ENCODE assay signal across 21 cellular contexts in genomic region chr11:69205929-69206612, GRCh38. TPM values are rescaled to one million over a fixed set of nuclear protein-coding genes. Genes with fewer than 3 reads are reported as not detected.
A peak's percentile ranks its signal among the peaks of the same experiment; 100 is the strongest.
DNase-seq lines count a peak whose midpoint lies in the region; ATAC-seq and TF ChIP-seq lines count a peak whose summit lies in the region.
"Had no signal": no experiment of that assay in that cellular context is flagged by ENCODE, and none has a peak within 500 bp of the region (broad histone marks: within the 10 kb centered on the region; RNA-seq: fewer than 3 reads in every experiment).

No MANE protein-coding gene starts in this region.

- H3K9me3 Mint-ChIP-seq in brain (peaks cover 0 to 8% (median 5%) of the 10 kb centered on the region in 5 experiments), mesothelial cell of epicardium (peaks cover 6% of the 10 kb centered on the region)
- H3K9me3 Mint-ChIP-seq: CD8-positive, alpha-beta memory T cell had no signal

- H3K79me2 ChIP-seq in trophoblast cell (ENCODE audit: control insufficient read depth, insufficient read depth, low read length, poor library complexity): no peaks in the 10 kb centered on the region

- H3K4me1 ChIP-seq in spleen (peaks cover 0 to 10% (median 2%) of the 10 kb centered on the region in 6 donors), trophoblast cell (ENCODE audit: control insufficient read depth in 1 of 2, insufficient read depth in 2 of 2, low read length in 2 of 2) (no peaks in the 10 kb centered on the region)

- no peak overlapping the region for H3K27ac ChIP-seq in spleen
- H3K27ac ChIP-seq in trophoblast cell (ENCODE audit: low read depth, low read length): no peak overlapping the region

- no peak overlapping the region for H3K23ac ChIP-seq in trophoblast cell (ENCODE audit: low read length)

- no peak overlapping the region for H2AK5ac ChIP-seq in trophoblast cell (ENCODE audit: low read length)

- H4K12ac ChIP-seq in trophoblast cell (ENCODE audit: low read depth, low read length): no peak overlapping the region

- H3K4ac ChIP-seq in trophoblast cell (ENCODE audit: low read depth, low read length): no peak overlapping the region

- H3K4me2 ChIP-seq in trophoblast cell (ENCODE audit: low read length): no peak overlapping the region

- ATAC-seq in stimulated activated naive CD8-positive, alpha-beta T cell treated with anti-CD3 and anti-CD28 coated beads, Interleukin-15, Interleukin-2, amounts not matched to agents 100 U/mL and 50 U/mL, for 24 hours: no peak

- no peak for TF ChIP-seq POLR2A in spleen (IDR thresholded peaks at IDR 0.05)

- H3K79me1 ChIP-seq in trophoblast cell (ENCODE audit: low read length): no peaks in the 10 kb centered on the region

- H2BK12ac ChIP-seq in trophoblast cell (ENCODE audit: low read length): no peak overlapping the region

- peaks cover 0 to 10% (median 0%) of the 10 kb centered on the region in 8 donors for H3K9me3 ChIP-seq in spleen
- peaks cover 10% of the 10 kb centered on the region for H3K9me3 ChIP-seq in trophoblast cell (ENCODE audit: insufficient read depth, low read depth, low read length)

- H3K4me1 Mint-ChIP-seq in brain (peaks cover 46% of the 10 kb centered on the region), mesothelial cell of epicardium (no peaks in the 10 kb centered on the region)
- H3K4me1 Mint-ChIP-seq: CD8-positive, alpha-beta memory T cell had no signal

- peak overlapping the region in 2 of 5 experiments; percentile 28 to 31 for H3K4me3 Mint-ChIP-seq in brain
- H3K4me3 Mint-ChIP-seq in mesothelial cell of epicardium: no peak overlapping the region
- H3K4me3 Mint-ChIP-seq: CD8-positive, alpha-beta memory T cell had no signal

- no peak overlapping the region for H3K14ac ChIP-seq in trophoblast cell (ENCODE audit: low read length)

- no peak overlapping the region for H3K9ac ChIP-seq in trophoblast cell (ENCODE audit: low read length)

- H4K91ac ChIP-seq in trophoblast cell (ENCODE audit: low read depth, low read length): no peak overlapping the region

- H2BK120ac ChIP-seq in trophoblast cell (ENCODE audit: insufficient read depth, low read length, poor library complexity): no peak overlapping the region

- H3K36me3 Mint-ChIP-seq in brain: no peaks in the 10 kb centered on the region
- peaks cover 5% of the 10 kb centered on the region for H3K36me3 Mint-ChIP-seq in mesothelial cell of epicardium
- H3K36me3 Mint-ChIP-seq: CD8-positive, alpha-beta memory T cell had no signal

- no peak overlapping the region for H3K18ac ChIP-seq in trophoblast cell (ENCODE audit: low read length)

- H3K27me3 Mint-ChIP-seq in brain (peaks cover 9% of the 10 kb centered on the region), mesothelial cell of epicardium (ENCODE audit: low read depth) (peaks cover 7% of the 10 kb centered on the region)

- H3K4me3 ChIP-seq in spleen (no peak overlapping the region), trophoblast cell (ENCODE audit: low read depth, low read length) (no peak overlapping the region)

- no peak overlapping the region for H2BK5ac ChIP-seq in trophoblast cell (ENCODE audit: low read depth, low read length, poor library complexity)

- peak; percentile 14 for DNase-seq in activated effector memory CD4-positive, alpha-beta T cell treated with anti-CD3 and anti-CD28 coated beads, Interleukin-2, amount 50 U/mL, for 16 hours
- DNase-seq in activated effector memory CD4-positive, alpha-beta T cell treated with Interleukin-2 at 50 U/mL for 16 hours: no peak
- DNase-seq in mesothelial cell of epicardium (ENCODE audit: low spot score in 2 of 2, unreplicated experiment in 2 of 2) (no peak), spleen (peak; percentile 34), trophoblast cell (no peak), T-helper 2 cell (no peak)
- no peak for DNase-seq in stimulated activated naive CD8-positive, alpha-beta T cell treated with anti-CD3 and anti-CD28 coated beads, Interleukin-15, Interleukin-2, amounts not matched to agents 100 U/mL and 50 U/mL, for 24 hours
- DNase-seq: DMS79, GOT3, MM.1S, NCI-H1092, NCI-H1436 treated with DMSO at 0.1 percent for 48 hours, NCI-H2029 treated with DMSO at 0.1 percent for 48 hours, NCI-H446 treated with DMSO at 0.1 percent for 48 hours, NCI-H748 treated with DMSO at 0.1 percent for 48 hours, OCI-M1, SHP77 had no signal

- intact Hi-C loops in spleen (cut with DNase I; ENCODE audit: low total_unique reads): no loop called here

- H2AFZ ChIP-seq in trophoblast cell (ENCODE audit: insufficient read depth, low read length, poor library complexity): no peak overlapping the region

- TF ChIP-seq CTCF in brain (conservative IDR thresholded peaks at IDR 0.05) (no peak), mesothelial cell of epicardium (IDR thresholded peaks at IDR 0.05; ENCODE audit: unreplicated experiment) (no peak), spleen (IDR thresholded peaks at IDR 0.05 in 8 of 11, conservative IDR thresholded peaks at IDR 0.05 in 3 of 11) (no peak)

- H3K36me3 ChIP-seq in spleen (no peaks in the 10 kb centered on the region), trophoblast cell (ENCODE audit: control insufficient read depth in 1 of 2, insufficient read depth in 2 of 2, low read length in 2 of 2) (no peaks in the 10 kb centered on the region)

- WGBS in spleen, 5 donors: 87 to 92% (median 91%) methylated on average over 22 of the region's 22 CpGs
- no CpG with 5 or more reads among the region's 22 CpGs for WGBS in trophoblast cell (ENCODE audit: extremely low coverage, insufficient coverage, insufficient read length)

- no peak overlapping the region for H4K8ac ChIP-seq in trophoblast cell (ENCODE audit: low read depth, low read length)

- H3K27me3 ChIP-seq in spleen (replicated peaks in 1 of 7) (peaks cover 0 to 7% (median 0%) of the 10 kb centered on the region in 7 donors), trophoblast cell (ENCODE audit: insufficient read depth, low read length) (no peaks in the 10 kb centered on the region)

- H3K27ac Mint-ChIP-seq in brain: peak overlapping the region; percentile 32 to 93 (median 80)
- peak overlapping the region; percentile 30 for H3K27ac Mint-ChIP-seq in mesothelial cell of epicardium
- H3K27ac Mint-ChIP-seq: CD8-positive, alpha-beta memory T cell had no signal

RNA-seq across cellular contexts. Expression of gene SMIM38, which starts 50.3 kb away (rescaled TPM):
- polyA plus RNA-seq in brain (ENCODE audit: insufficient read depth, low read depth, low replicate concordance) (not detected), spleen (under 1 TPM; 0.02 to 0.29 (median 0.05) TPM)
- total RNA-seq in mesothelial cell of epicardium (1.9 to 2.5 TPM (median 2.1 TPM) in 3 replicates), spleen (1 to 10 TPM in 4 of 7 donors, under 1 TPM in 3; 0.44 to 2.0 (median 1.1) TPM)
- 0.12 and 0.14 TPM in 2 replicates for polyA plus RNA-seq in trophoblast cell (2013)
- total RNA-seq: LHCN-M2, RPMI7951 had no signal
- polyA plus RNA-seq: CD8-positive, alpha-beta memory T cell had no signal

Comparison
In these comparisons a context has a peak if more than half of its experiments do, and no peak if none do; other contexts are left out.
1. DNase-seq: peak in activated effector memory CD4-positive, alpha-beta T cell treated with anti-CD3 and anti-CD28 coated beads, Interleukin-2, amount 50 U/mL, for 16 hours (single experiment) and spleen (single experiment); none in activated effector memory CD4-positive, alpha-beta T cell treated with Interleukin-2 at 50 U/mL for 16 hours (single experiment), mesothelial cell of epicardium (0 of 2), trophoblast cell (0 of 2), T-helper 2 cell (0 of 5) and stimulated activated naive CD8-positive, alpha-beta T cell treated with anti-CD3 and anti-CD28 coated beads, Interleukin-15, Interleukin-2, amounts not matched to agents 100 U/mL and 50 U/mL, for 24 hours (single experiment).